20 cellular contexts compared by ENCODE assay signal in genomic region chr10:130244031-130244927, GRCh38.
"Had no signal": no experiment of that assay in that cellular context is flagged by ENCODE, and none has a peak within 500 bp of the region (broad histone marks: within the 10 kb centered on the region; RNA-seq: fewer than 3 reads in every experiment).

No MANE protein-coding gene starts in this region.

- ATAC-seq: activated CD4-positive, alpha-beta T cell treated with anti-CD3 and anti-CD28 coated beads for 36 hours; activated naive CD4-positive, alpha-beta T cell treated with anti-CD3 and anti-CD28 coated beads, Interleukin-2, amount 50 U/mL, for 72 hours; activated T-helper 17 cell treated with anti-CD3 and anti-CD28 coated beads, Interleukin-2, amount 50 U/mL, for 72 hours; effector memory CD8-positive, alpha-beta T cell; sciatic nerve; stimulated activated naive B cell treated with anti-CD40 and anti-IgM and Interleukin-4, amounts not matched to agents 10 μg/mL and 1 μg/mL and 100 μg/mL, for 72 hours had no signal

- H3K27ac Mint-ChIP-seq: activated B cell treated with CpG ODN at 0.5 μM for 24 hours; activated CD4-positive, alpha-beta T cell treated with anti-CD3 and anti-CD28 coated beads for 36 hours; activated naive CD4-positive, alpha-beta T cell treated with anti-CD3 and anti-CD28 coated beads, Interleukin-2, amount 50 U/mL, for 72 hours; activated T-cell treated with anti-CD3 and anti-CD28 coated beads, Interleukin-2, amount 50 U/mL, for 24 hours; activated T-helper 17 cell treated with anti-CD3 and anti-CD28 coated beads, Interleukin-2, amount 50 U/mL, for 72 hours; brain; memory B cell; stimulated activated naive B cell treated with anti-CD40 and anti-IgM and Interleukin-4, amounts not matched to agents 10 μg/mL and 1 μg/mL and 100 μg/mL, for 72 hours had no signal

- DNase-seq: activated B cell treated with CpG ODN at 0.5 μM for 24 hours; activated CD4-positive, alpha-beta T cell treated with anti-CD3 and anti-CD28 coated beads for 36 hours; activated CD4-positive, alpha-beta T cell treated with anti-CD3 and anti-CD28 coated beads, Interleukin-2, amount 50 U/mL, for 48 hours; activated T-cell treated with anti-CD3 and anti-CD28 coated beads, Interleukin-2, amount 50 U/mL, for 24 hours; aorta; caudate nucleus; effector memory CD8-positive, alpha-beta T cell; glutamatergic neuron; hippocampal formation; nephron progenitor cell; stimulated activated CD4-positive, alpha-beta T cell treated with anti-CD3 and anti-CD28 coated beads, Interleukin-15, amount 100 ng/mL, for 24 hours; stimulated activated naive B cell treated with anti-CD40 and anti-IgM and Interleukin-4, amounts not matched to agents 10 μg/mL and 1 μg/mL and 100 μg/mL, for 72 hours; T-helper 1 cell; testis; trophoblast cell had no signal

- H3K4me1 Mint-ChIP-seq: activated B cell treated with CpG ODN at 0.5 μM for 24 hours, brain had no signal

- H3K4me3 Mint-ChIP-seq: activated B cell treated with CpG ODN at 0.5 μM for 24 hours; activated CD4-positive, alpha-beta T cell treated with anti-CD3 and anti-CD28 coated beads for 36 hours; activated T-cell treated with anti-CD3 and anti-CD28 coated beads, Interleukin-2, amount 50 U/mL, for 24 hours; brain; effector memory CD8-positive, alpha-beta T cell; memory B cell; nephron progenitor cell; stimulated activated naive B cell treated with anti-CD40 and anti-IgM and Interleukin-4, amounts not matched to agents 10 μg/mL and 1 μg/mL and 100 μg/mL, for 72 hours had no signal

- H3K36me3 Mint-ChIP-seq: brain had no signal

- H3K9me3 Mint-ChIP-seq: activated T-helper 17 cell treated with anti-CD3 and anti-CD28 coated beads, Interleukin-2, amount 50 U/mL, for 72 hours had no signal
